Comparison of ENCODE assay signal across 9 cellular contexts in genomic region chr15:38565287-38565670, GRCh38. TPM values are rescaled to one million over a fixed set of nuclear protein-coding genes. Genes with fewer than 3 reads are reported as not detected.
DNase-seq lines count a peak whose midpoint lies in the region; ATAC-seq, FAIRE-seq and TF ChIP-seq lines count a peak whose summit lies in the region.
"Had no signal": no experiment of that assay in that cellular context is flagged by ENCODE, and none has a peak within 500 bp of the region (broad histone marks: within the 10 kb centered on the region; RNA-seq: fewer than 3 reads in every experiment).

No MANE protein-coding gene starts in this region.

- H3K9me3 ChIP-seq in kidney (ENCODE audit: control insufficient read depth in 1 of 2, low read length in 2 of 2) (no peaks in the 10 kb centered on the region), testis (no peaks in the 10 kb centered on the region)

- no peaks in the 10 kb centered on the region for H3K27me3 ChIP-seq in testis

- WGBS in testis, 2 donors = 35 to 51% methylated on average over 4 to 16 of the region's 16 CpGs

- H3K36me3 Mint-ChIP-seq in activated T-cell treated with anti-CD3 and anti-CD28 coated beads, Interleukin-2, amount 50 U/mL, for 72 hours (ENCODE audit: insufficient read depth in 2 of 2) = peaks cover 21 to 25% of the 10 kb centered on the region in 2 donors
- peaks cover 58% of the 10 kb centered on the region for H3K36me3 Mint-ChIP-seq in activated CD4-positive, alpha-beta memory T cell treated with anti-CD3 and anti-CD28 coated beads, Interleukin-2, amount 10 ng/mL, durations not matched to agents 7 days and 5 days (ENCODE audit: low read depth)

- H3K4me3 ChIP-seq in kidney (ENCODE audit: low read length in 2 of 2) = peak overlapping the region in 1 of 2 donors; percentile 57
- H3K4me3 ChIP-seq in testis = peak overlapping the region; percentile 53 to 68

- no peak for TF ChIP-seq CTCF in kidney (IDR thresholded peaks at IDR 0.05; ENCODE audit: borderline replicate concordance, extremely low read depth, insufficient read depth)
- no peak for TF ChIP-seq CTCF in testis (IDR thresholded peaks at IDR 0.05)

- H3K4me1 Mint-ChIP-seq in activated T-cell treated with anti-CD3 and anti-CD28 coated beads, Interleukin-2, amount 50 U/mL, for 72 hours (ENCODE audit: low read depth) = peaks cover 46% of the 10 kb centered on the region
- H3K4me1 Mint-ChIP-seq in activated CD4-positive, alpha-beta memory T cell treated with anti-CD3 and anti-CD28 coated beads, Interleukin-2, amount 10 ng/mL, durations not matched to agents 7 days and 5 days = peaks cover 39% of the 10 kb centered on the region

- POLR2A ChIA-PET in activated CD4-positive, alpha-beta memory T cell treated with anti-CD3 and anti-CD28 coated beads, Interleukin-2, amount 10 ng/mL, durations not matched to agents 7 days and 5 days (lab: Charles Lee) = interaction anchor here (0.9 to 12.0 kb wide), 13 partner anchors 8 to 126 kb away, joined by 3 to 1063 read pairs (median 22); no protein-coding TSS in a partner anchor

- no peak for DNase-seq in activated T-cell treated with anti-CD3 and anti-CD28 coated beads, Interleukin-2, amount 50 U/mL, for 72 hours
- no peak for DNase-seq in activated T-cell treated with anti-CD3 and anti-CD28 coated beads for 4 hours
- no peak for DNase-seq in activated CD4-positive, alpha-beta memory T cell treated with anti-CD3 and anti-CD28 coated beads, Interleukin-2, amount 10 ng/mL, durations not matched to agents 7 days and 5 days
- peak; percentile 72 for DNase-seq in kidney
- DNase-seq in testis = peak; percentile 19
- no peak for DNase-seq in GM03348 (ENCODE audit: low spot score)
- DNase-seq in activated gamma-delta T cell (lab: John Stamatoyannopoulos, UW) = no peak
- DNase-seq in superior temporal gyrus (ENCODE audit: extremely low spot score) = no peak

- peaks cover 2 to 5% of the 10 kb centered on the region in 2 donors for H3K9me3 Mint-ChIP-seq in activated T-cell treated with anti-CD3 and anti-CD28 coated beads, Interleukin-2, amount 50 U/mL, for 72 hours
- peaks cover 11% of the 10 kb centered on the region for H3K9me3 Mint-ChIP-seq in activated CD4-positive, alpha-beta memory T cell treated with anti-CD3 and anti-CD28 coated beads, Interleukin-2, amount 10 ng/mL, durations not matched to agents 7 days and 5 days

- CTCF ChIA-PET in activated CD4-positive, alpha-beta memory T cell treated with anti-CD3 and anti-CD28 coated beads, Interleukin-2, amount 10 ng/mL, durations not matched to agents 7 days and 5 days (lab: Charles Lee) = interaction anchor here (1.0 to 12.8 kb wide), 8 partner anchors 13 to 127 kb away, joined by 3 to 731 read pairs (median 62); no protein-coding TSS in a partner anchor

- no peaks in the 10 kb centered on the region for H3K36me3 ChIP-seq in kidney (ENCODE audit: control insufficient read depth in 1 of 2, insufficient read depth in 2 of 2, low read length in 2 of 2)
- H3K36me3 ChIP-seq in testis (ENCODE audit: low read depth, missing control alignments) = no peaks in the 10 kb centered on the region

- H3K4me1 ChIP-seq in kidney (ENCODE audit: control insufficient read depth in 1 of 2, insufficient read depth in 1 of 2, low read depth in 1 of 2, low read length in 2 of 2) = peaks cover 6 to 7% of the 10 kb centered on the region in 2 donors
- no peaks in the 10 kb centered on the region for H3K4me1 ChIP-seq in testis

- intact Hi-C loops in kidney (cut with DNase I) = no loop called here
- intact Hi-C loops in testis (cut with DNase I; ENCODE audit: low total_unique reads) = no loop called here

- H3K27me3 Mint-ChIP-seq in activated T-cell treated with anti-CD3 and anti-CD28 coated beads, Interleukin-2, amount 50 U/mL, for 72 hours (ENCODE audit: low read depth) = no peaks in the 10 kb centered on the region
- no peaks in the 10 kb centered on the region for H3K27me3 Mint-ChIP-seq in activated CD4-positive, alpha-beta memory T cell treated with anti-CD3 and anti-CD28 coated beads, Interleukin-2, amount 10 ng/mL, durations not matched to agents 7 days and 5 days

- no peak for FAIRE-seq in kidney (lab: Jason Lieb, UNC)

- H3K4me3 Mint-ChIP-seq in activated T-cell treated with anti-CD3 and anti-CD28 coated beads, Interleukin-2, amount 50 U/mL, for 72 hours = peak overlapping the region; percentile 97 to 99
- H3K4me3 Mint-ChIP-seq in activated CD4-positive, alpha-beta memory T cell treated with anti-CD3 and anti-CD28 coated beads, Interleukin-2, amount 10 ng/mL, durations not matched to agents 7 days and 5 days = peak overlapping the region; percentile 92

- H3K9ac ChIP-seq in kidney (ENCODE audit: low read length in 2 of 2) = no peak overlapping the region

- H3K27ac ChIP-seq in kidney (ENCODE audit: low read depth in 2 of 2, low read length in 2 of 2) (peak overlapping the region in 1 of 2 donors; percentile 48), testis (no peak overlapping the region)
- H3K27ac ChIP-seq: VCaP had no signal

- TF ChIP-seq POLR2A in testis (IDR thresholded peaks at IDR 0.05) = no peak

- no peak for ATAC-seq in activated T-cell treated with anti-CD3 and anti-CD28 coated beads, Interleukin-2, amount 50 U/mL, for 72 hours (replicated peaks in 1 of 2)

- H3K27ac Mint-ChIP-seq in activated T-cell treated with anti-CD3 and anti-CD28 coated beads, Interleukin-2, amount 50 U/mL, for 72 hours = peak overlapping the region; percentile 96
- peak overlapping the region; percentile 92 for H3K27ac Mint-ChIP-seq in activated CD4-positive, alpha-beta memory T cell treated with anti-CD3 and anti-CD28 coated beads, Interleukin-2, amount 10 ng/mL, durations not matched to agents 7 days and 5 days

RNA-seq across cellular contexts. Expression of gene RASGRP1, which starts 0.7 kb away (rescaled TPM):
- 100 to 1,000 TPM; 173 to 183 TPM for total RNA-seq in activated T-cell treated with anti-CD3 and anti-CD28 coated beads, Interleukin-2, amount 50 U/mL, for 72 hours
- 100 to 1,000 TPM; 200 to 208 TPM for total RNA-seq in activated CD4-positive, alpha-beta memory T cell treated with anti-CD3 and anti-CD28 coated beads, Interleukin-2, amount 10 ng/mL, durations not matched to agents 7 days and 5 days
- 12.5 TPM for total RNA-seq in kidney
- polyA plus RNA-seq in kidney (ENCODE audit: insufficient read depth, low read depth, low replicate concordance) = 3.4 TPM
- 1 to 10 TPM; 7.4 to 9.2 TPM for total RNA-seq in testis
- polyA plus RNA-seq in testis (ENCODE audit: insufficient read depth, low read depth, low replicate concordance) = 4.4 TPM

Comparison
In these comparisons a context has a peak if more than half of its experiments do, and no peak if none do; other contexts are left out.
1. DNase-seq: peak in kidney (single experiment) and testis (single experiment); none in activated T-cell treated with anti-CD3 and anti-CD28 coated beads, Interleukin-2, amount 50 U/mL, for 72 hours (0 of 2), activated T-cell treated with anti-CD3 and anti-CD28 coated beads for 4 hours (single experiment), activated CD4-positive, alpha-beta memory T cell treated with anti-CD3 and anti-CD28 coated beads, Interleukin-2, amount 10 ng/mL, durations not matched to agents 7 days and 5 days (single experiment), GM03348 (single experiment), activated gamma-delta T cell (single experiment) and superior temporal gyrus (single experiment).
2. RNA of gene RASGRP1, which starts 0.7 kb away (total RNA-seq): 200 to 208 TPM in activated CD4-positive, alpha-beta memory T cell treated with anti-CD3 and anti-CD28 coated beads, Interleukin-2, amount 10 ng/mL, durations not matched to agents 7 days and 5 days and 173 to 183 TPM in activated T-cell treated with anti-CD3 and anti-CD28 coated beads, Interleukin-2, amount 50 U/mL, for 72 hours; 12.5 TPM in kidney (single experiment) and 7.4 to 9.2 TPM in testis; every median in the first group is over 10 times any median in the second.